8 cellular contexts compared by ENCODE assay signal in the genomic region with DNA sequence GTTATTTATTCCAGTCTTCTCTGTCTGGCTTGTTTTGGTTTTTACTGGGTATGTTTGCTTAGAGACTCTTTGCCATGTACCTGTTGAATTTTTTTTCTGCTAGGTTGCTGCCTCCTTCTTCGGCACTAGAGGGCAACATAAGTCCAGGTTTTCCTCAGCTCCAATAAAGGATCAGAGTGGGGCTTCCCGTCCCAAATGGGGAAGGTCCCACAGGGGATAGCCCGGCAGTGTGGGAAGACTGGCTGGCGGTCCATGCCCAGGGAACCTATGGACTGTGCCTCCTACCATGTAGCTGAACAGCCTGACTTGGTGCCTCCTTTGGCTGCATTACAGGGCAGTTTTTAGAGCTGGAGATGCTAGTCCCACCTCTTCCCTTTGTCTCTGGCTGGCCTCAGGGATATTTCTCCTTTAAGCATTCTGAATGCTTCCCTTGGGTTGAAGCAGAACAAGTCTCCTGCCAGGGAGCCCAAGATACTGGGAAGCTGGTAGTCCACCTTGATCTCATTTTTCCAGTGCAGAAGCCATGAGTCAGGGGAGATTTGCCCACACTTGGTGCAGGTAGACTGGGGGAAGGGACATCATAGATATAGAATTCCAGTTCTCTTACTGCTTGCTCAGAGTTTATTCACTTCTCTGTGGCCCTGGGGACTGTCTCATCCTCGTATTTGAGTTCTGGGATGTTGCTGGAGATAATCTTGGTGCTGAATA.
DNase-seq lines count a peak whose midpoint lies in the region; ATAC-seq and TF ChIP-seq lines count a peak whose summit lies in the region.

No MANE protein-coding gene starts in this region.

- H3K36me3 Mint-ChIP-seq in activated T-cell treated with anti-CD3 and anti-CD28 coated beads, Interleukin-2, amount 50 U/mL, for 24 hours (ENCODE audit: low read depth) = peaks cover 11% of the 10 kb centered on the region

- H3K27me3 ChIP-seq in GM06990 (replicated peaks; ENCODE audit: control insufficient read depth, insufficient read depth, low read length) (no peaks in the 10 kb centered on the region), sigmoid colon (no peaks in the 10 kb centered on the region)

- DNase-seq in AG09309 (ENCODE audit: low read depth) = peak; percentile 4
- DNase-seq in GM06990 (ENCODE audit: extremely low read depth, insufficient read length) = peak; percentile 50
- DNase-seq in NCI-H226 = peak; percentile 1
- peak; percentile 67 for DNase-seq in activated T-cell treated with anti-CD3 and anti-CD28 coated beads, Interleukin-2, amount 50 U/mL, for 24 hours
- peak; percentile 27 for DNase-seq in glomerular visceral epithelial cell (ENCODE audit: extremely low spot score)
- DNase-seq in sigmoid colon = peak; percentile 61
- no peak for DNase-seq in AG20443 (ENCODE audit: low spot score)

- H3K4me3 Mint-ChIP-seq in activated T-cell treated with anti-CD3 and anti-CD28 coated beads, Interleukin-2, amount 50 U/mL, for 24 hours = no peak overlapping the region

- ATAC-seq in GM19023 (IDR thresholded peaks at IDR 0.05; ENCODE audit: unreplicated experiment) = no peak

- no peak overlapping the region for H3K27ac Mint-ChIP-seq in activated T-cell treated with anti-CD3 and anti-CD28 coated beads, Interleukin-2, amount 50 U/mL, for 24 hours

- H3K9me3 Mint-ChIP-seq in activated T-cell treated with anti-CD3 and anti-CD28 coated beads, Interleukin-2, amount 50 U/mL, for 24 hours = peaks cover 6% of the 10 kb centered on the region

- H3K36me3 ChIP-seq in GM06990 (ENCODE audit: control insufficient read depth, insufficient read depth, low read length) (peaks cover 2% of the 10 kb centered on the region; the same call in 1 of the 2 replicates), sigmoid colon (peaks cover under 1 to 8% (median 3%) of the 10 kb centered on the region in 4 donors)

- no peak for TF ChIP-seq POLR2A in sigmoid colon (IDR thresholded peaks at IDR 0.05)

- no peak overlapping the region for H3K27ac ChIP-seq in sigmoid colon

- peaks cover 0 to 9% (median 7%) of the 10 kb centered on the region in 4 donors for H3K9me3 ChIP-seq in sigmoid colon

- 26 to 39% methylated on average over 5 of the region's 5 CpGs for WGBS in sigmoid colon, 2 donors

- intact Hi-C loops in sigmoid colon (cut with DNase I) = loop anchor here (5.0 kb wide), 2 partner anchors 150 to 265 kb away; partner anchors contain the start of genes ALG12 and CRELD2

- TF ChIP-seq EP300 in sigmoid colon (IDR thresholded peaks at IDR 0.05) = no peak

- H3K4me1 ChIP-seq in sigmoid colon = peaks cover 0 to 16% (median 12%) of the 10 kb centered on the region in 4 donors

- H3K4me3 ChIP-seq in AG09309 (ENCODE audit: control insufficient read depth, low read depth, low read length) (no peak overlapping the region), GM06990 (replicated peaks; ENCODE audit: low read depth, low read length) (no peak overlapping the region), sigmoid colon (no peak overlapping the region)

- no peaks in the 10 kb centered on the region for H3K27me3 Mint-ChIP-seq in activated T-cell treated with anti-CD3 and anti-CD28 coated beads, Interleukin-2, amount 50 U/mL, for 24 hours

- TF ChIP-seq CTCF in AG09309 (IDR thresholded peaks at IDR 0.05; ENCODE audit: control insufficient read depth, insufficient read depth, low read depth, low read length, missing control alignments) (peak; percentile 75), GM06990 (IDR thresholded peaks at IDR 0.05; ENCODE audit: insufficient read depth, low read length, poor library complexity, severe bottlenecking) (peak; percentile 81), sigmoid colon (IDR thresholded peaks at IDR 0.05) (peak; percentile 49 to 69 (median 59))

- H3K4me1 Mint-ChIP-seq in activated T-cell treated with anti-CD3 and anti-CD28 coated beads, Interleukin-2, amount 50 U/mL, for 24 hours (ENCODE audit: low read depth) = peaks cover 7% of the 10 kb centered on the region
